Comparison of ENCODE assay signal across 1 cellular context in genomic region chr11:59550368-59550841, GRCh38.
A peak's percentile ranks its signal among the peaks of the same experiment; 100 is the strongest.
TF ChIP-seq lines count a peak whose summit lies in the region.

No MANE protein-coding gene starts in this region.

TF ChIP-seq in WTC11, 78 proteins besides CTCF, POLR2A, EP300 and RAD21 (continued from another document):
- no peak for TF ChIP-seq ARID4B (CRISPR knock-in tag; IDR thresholded peaks at IDR 0.05; ENCODE audit: borderline replicate concordance)
- TF ChIP-seq, protein P1, sequence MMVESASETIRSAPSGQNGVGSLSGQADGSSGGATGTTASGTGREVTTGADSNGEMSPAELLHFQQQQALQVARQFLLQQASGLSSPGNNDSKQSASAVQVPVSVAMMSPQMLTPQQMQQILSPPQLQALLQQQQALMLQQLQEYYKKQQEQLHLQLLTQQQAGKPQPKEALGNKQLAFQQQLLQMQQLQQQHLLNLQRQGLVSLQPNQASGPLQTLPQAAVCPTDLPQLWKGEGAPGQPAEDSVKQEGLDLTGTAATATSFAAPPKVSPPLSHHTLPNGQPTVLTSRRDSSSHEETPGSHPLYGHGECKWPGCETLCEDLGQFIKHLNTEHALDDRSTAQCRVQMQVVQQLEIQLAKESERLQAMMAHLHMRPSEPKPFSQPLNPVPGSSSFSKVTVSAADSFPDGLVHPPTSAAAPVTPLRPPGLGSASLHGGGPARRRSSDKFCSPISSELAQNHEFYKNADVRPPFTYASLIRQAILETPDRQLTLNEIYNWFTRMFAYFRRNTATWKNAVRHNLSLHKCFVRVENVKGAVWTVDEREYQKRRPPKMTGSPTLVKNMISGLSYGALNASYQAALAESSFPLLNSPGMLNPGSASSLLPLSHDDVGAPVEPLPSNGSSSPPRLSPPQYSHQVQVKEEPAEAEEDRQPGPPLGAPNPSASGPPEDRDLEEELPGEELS (CRISPR knock-in tag; IDR thresholded peaks at IDR 0.05), result peak; percentile 49; the same call in 1 of the 2 replicates
- peak; percentile 91 for TF ChIP-seq HMGXB4 (CRISPR knock-in tag; IDR thresholded peaks at IDR 0.05)
- no peak for TF ChIP-seq FOXK1 (CRISPR knock-in tag; IDR thresholded peaks at IDR 0.05)
- peak; percentile 73 for TF ChIP-seq ZNF671 (CRISPR knock-in tag; IDR thresholded peaks at IDR 0.05)
- TF ChIP-seq, protein P2, sequence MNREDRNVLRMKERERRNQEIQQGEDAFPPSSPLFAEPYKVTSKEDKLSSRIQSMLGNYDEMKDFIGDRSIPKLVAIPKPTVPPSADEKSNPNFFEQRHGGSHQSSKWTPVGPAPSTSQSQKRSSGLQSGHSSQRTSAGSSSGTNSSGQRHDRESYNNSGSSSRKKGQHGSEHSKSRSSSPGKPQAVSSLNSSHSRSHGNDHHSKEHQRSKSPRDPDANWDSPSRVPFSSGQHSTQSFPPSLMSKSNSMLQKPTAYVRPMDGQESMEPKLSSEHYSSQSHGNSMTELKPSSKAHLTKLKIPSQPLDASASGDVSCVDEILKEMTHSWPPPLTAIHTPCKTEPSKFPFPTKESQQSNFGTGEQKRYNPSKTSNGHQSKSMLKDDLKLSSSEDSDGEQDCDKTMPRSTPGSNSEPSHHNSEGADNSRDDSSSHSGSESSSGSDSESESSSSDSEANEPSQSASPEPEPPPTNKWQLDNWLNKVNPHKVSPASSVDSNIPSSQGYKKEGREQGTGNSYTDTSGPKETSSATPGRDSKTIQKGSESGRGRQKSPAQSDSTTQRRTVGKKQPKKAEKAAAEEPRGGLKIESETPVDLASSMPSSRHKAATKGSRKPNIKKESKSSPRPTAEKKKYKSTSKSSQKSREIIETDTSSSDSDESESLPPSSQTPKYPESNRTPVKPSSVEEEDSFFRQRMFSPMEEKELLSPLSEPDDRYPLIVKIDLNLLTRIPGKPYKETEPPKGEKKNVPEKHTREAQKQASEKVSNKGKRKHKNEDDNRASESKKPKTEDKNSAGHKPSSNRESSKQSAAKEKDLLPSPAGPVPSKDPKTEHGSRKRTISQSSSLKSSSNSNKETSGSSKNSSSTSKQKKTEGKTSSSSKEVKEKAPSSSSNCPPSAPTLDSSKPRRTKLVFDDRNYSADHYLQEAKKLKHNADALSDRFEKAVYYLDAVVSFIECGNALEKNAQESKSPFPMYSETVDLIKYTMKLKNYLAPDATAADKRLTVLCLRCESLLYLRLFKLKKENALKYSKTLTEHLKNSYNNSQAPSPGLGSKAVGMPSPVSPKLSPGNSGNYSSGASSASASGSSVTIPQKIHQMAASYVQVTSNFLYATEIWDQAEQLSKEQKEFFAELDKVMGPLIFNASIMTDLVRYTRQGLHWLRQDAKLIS (CRISPR knock-in tag; IDR thresholded peaks at IDR 0.05; ENCODE audit: borderline replicate concordance), result no peak
- TF ChIP-seq IRF1 (CRISPR knock-in tag; IDR thresholded peaks at IDR 0.05), result peak; percentile 70; the same call in 1 of the 2 replicates
- no peak for TF ChIP-seq NFE2L1 (CRISPR knock-in tag; IDR thresholded peaks at IDR 0.05)
TF ChIP-seq in WTC11: peak in this region for 13.
